17 cellular contexts compared by ENCODE assay signal in the genomic region with DNA sequence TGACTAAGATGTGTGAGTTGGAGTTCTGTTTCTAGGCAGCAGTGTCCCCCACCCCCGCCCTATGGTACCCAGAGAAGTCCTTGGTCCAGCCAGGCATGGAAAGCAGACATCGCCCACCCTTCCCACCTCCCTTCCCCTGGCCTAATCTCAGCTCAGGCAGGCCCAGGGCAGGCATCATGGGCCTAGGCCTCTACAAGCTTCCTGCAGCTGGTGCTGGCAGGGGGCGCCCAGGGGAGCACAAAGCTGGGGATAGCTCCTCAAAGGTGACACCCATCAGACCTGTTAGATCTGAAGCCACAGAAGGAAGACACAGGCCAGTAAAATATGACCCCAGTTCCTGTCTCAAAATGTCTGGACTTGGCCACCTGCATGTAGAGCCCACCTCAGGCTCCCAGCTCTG. TPM values are rescaled to one million over a fixed set of nuclear protein-coding genes. Genes with fewer than 3 reads are reported as not detected.
A peak's percentile ranks its signal among the peaks of the same experiment; 100 is the strongest.
DNase-seq lines count a peak whose midpoint lies in the region; ATAC-seq, FAIRE-seq and TF ChIP-seq lines count a peak whose summit lies in the region.
"Had no signal": no experiment of that assay in that cellular context is flagged by ENCODE, and none has a peak within 500 bp of the region (broad histone marks: within the 10 kb centered on the region; RNA-seq: fewer than 3 reads in every experiment).

No MANE protein-coding gene starts in this region.

- H3K9me2 ChIP-seq in GM23248 (ENCODE audit: insufficient read depth): no peaks in the 10 kb centered on the region

- H3K27me3 ChIP-seq in H1 (replicated peaks in 1 of 4; ENCODE audit: control insufficient read depth in 3 of 4, extremely low read depth in 1 of 4, insufficient read depth in 3 of 4, low read length in 3 of 4) (no peaks in the 10 kb centered on the region; a peak in 2 of 7 replicates), GM23248 (replicated peaks; ENCODE audit: insufficient read depth) (peaks cover 4% of the 10 kb centered on the region)
- H3K27me3 ChIP-seq: BLaER1 treated with 17β-estradiol and CSF1 and Interleukin-3, amounts not matched to agents 10 nM and 100 nM had no signal

- H2BK15ac ChIP-seq in H1 (ENCODE audit: low read length): peak overlapping the region; percentile 29; the same call in 1 of the 2 replicates

- in situ Hi-C loops in GM23248 (cut with MboI): no loop called here

- TF ChIP-seq CTCF in H1 (IDR thresholded peaks at IDR 0.05; ENCODE audit: control extremely low read depth in 1 of 3, insufficient read depth in 1 of 3, low read depth in 1 of 3, low read length in 3 of 3): no peak

- H3K4me1 ChIP-seq in H1 (replicated peaks in 1 of 4; ENCODE audit: control insufficient read depth in 3 of 4, insufficient read depth in 4 of 4, low read length in 3 of 4) (peaks cover 0 to 2% (median 0%) of the 10 kb centered on the region in 4 experiments; a peak in 3 of 7 replicates), GM23248 (ENCODE audit: insufficient read depth) (no peaks in the 10 kb centered on the region)

- H4K8ac ChIP-seq in H1 (ENCODE audit: extremely low read depth, insufficient read depth, low read length): no peak overlapping the region

- intact Hi-C loops in sciatic nerve (cut with DNase I): loop anchor here (10.0 kb wide), 1 partner anchor 269 kb away; no protein-coding TSS in a partner anchor

- no peak overlapping the region for H2AK5ac ChIP-seq in H1 (ENCODE audit: low read depth, low read length)

- no peak overlapping the region for H4K5ac ChIP-seq in H1 (ENCODE audit: insufficient read length, low read depth, low read length)

- TF ChIP-seq EP300 in H1 (IDR thresholded peaks at IDR 0.05; ENCODE audit: borderline replicate concordance in 1 of 2, low read depth in 2 of 2, low read length in 2 of 2): no peak

- no peak overlapping the region for H3K23ac ChIP-seq in H1 (ENCODE audit: insufficient read length)

- POLR2A ChIA-PET in H1 (lab: Charles Lee; ENCODE audit: partially characterized antibody): interaction anchor here (1.0 to 1.8 kb wide), 2 partner anchors 20 to 129 kb away, joined by 3 to 4 read pairs; no protein-coding TSS in a partner anchor

- no peak overlapping the region for H3K27ac ChIP-seq in H1 (ENCODE audit: low read depth, low read length)
- H3K27ac ChIP-seq in GM23248: no peak overlapping the region
- H3K27ac ChIP-seq: 22Rv1; BLaER1 treated with 17β-estradiol and CSF1 and Interleukin-3, amounts not matched to agents 10 nM and 100 nM had no signal

- H3K23me2 ChIP-seq in H1 (ENCODE audit: low read depth, low read length): no peaks in the 10 kb centered on the region

- H3K4me2 ChIP-seq in H1 (ENCODE audit: insufficient read depth in 1 of 2, low read depth in 2 of 2, low read length in 2 of 2) (no peak overlapping the region), GM23248 (ENCODE audit: unreplicated experiment) (no peak overlapping the region)
- H3K4me2 ChIP-seq: BLaER1 treated with 17β-estradiol and CSF1 and Interleukin-3, amounts not matched to agents 10 nM and 100 nM had no signal

- no peak for FAIRE-seq in H1 (lab: Jason Lieb, UNC)
- FAIRE-seq: GM19239 had no signal

- no peak overlapping the region for H4K91ac ChIP-seq in H1 (replicated peaks; ENCODE audit: insufficient read length, low read length)

- peak; percentile 33 for DNase-seq in NCI-H82 (lab: John Stamatoyannopoulos, UW)
- no peak for DNase-seq in NCI-H82 treated with DMSO at 0.1 percent for 48 hours (lab: John Stamatoyannopoulos, UW; ENCODE audit: unreplicated experiment)
- DNase-seq in Jurkat, Clone E6-1 (ENCODE audit: low read depth, low spot score): peak; percentile 27
- DNase-seq in H1 (ENCODE audit: low read depth in 1 of 2, low spot score in 2 of 2): no peak
- peak; percentile 34 for DNase-seq in sciatic nerve (ENCODE audit: low spot score)
- DNase-seq in erythroblast (lab: John Stamatoyannopoulos, UW): no peak
- no peak for DNase-seq in GM23248
- DNase-seq: AML-193; CD4-positive, CD25-positive, alpha-beta regulatory T cell; DMS53; GF-D8 had no signal

- no peak overlapping the region for H2BK120ac ChIP-seq in H1 (replicated peaks; ENCODE audit: low read depth, low read length)

- H3F3A ChIP-seq in GM23248 (ENCODE audit: insufficient read depth): no peaks in the 10 kb centered on the region

- no peak overlapping the region for H3K56ac ChIP-seq in H1 (replicated peaks; ENCODE audit: insufficient read length, low read depth, low read length)

- H3K9me3 ChIP-seq in H1 (ENCODE audit: insufficient read depth in 2 of 2, low read depth in 1 of 2, low read length in 1 of 2) (peaks cover 2 to 3% of the 10 kb centered on the region in 2 experiments; a peak in 2 of 4 replicates), GM23248 (ENCODE audit: low read depth) (no peaks in the 10 kb centered on the region)

- no peak overlapping the region for H2AFZ ChIP-seq in H1 (ENCODE audit: low read length)
- no peak overlapping the region for H2AFZ ChIP-seq in GM23248

- H3K18ac ChIP-seq in H1 (ENCODE audit: extremely low read depth, low read length): no peak overlapping the region

- TF ChIP-seq POLR2A in H1 (IDR thresholded peaks at IDR 0.05; ENCODE audit: control extremely low read depth in 1 of 2, low read depth in 2 of 2, low read length in 2 of 2) (no peak), erythroblast (IDR thresholded peaks at IDR 0.05; ENCODE audit: low read length) (no peak)

- H2BK5ac ChIP-seq in H1 (ENCODE audit: low read depth, low read length): no peak overlapping the region

- no peaks in the 10 kb centered on the region for H3K79me1 ChIP-seq in H1 (ENCODE audit: low read depth, low read length)

- peak overlapping the region; percentile 32 for H3K4ac ChIP-seq in H1 (replicated peaks; ENCODE audit: insufficient read length, low read depth, low read length)

- CTCF ChIA-PET in H1 (lab: Charles Lee; ENCODE audit: partially characterized antibody): interaction anchor here (0.5 to 1.6 kb wide), 4 partner anchors 30 to 296 kb away, joined by 3 to 4 read pairs (median 4); no protein-coding TSS in a partner anchor

- H2BK20ac ChIP-seq in H1 (ENCODE audit: low read length): no peak overlapping the region

- ATAC-seq in sciatic nerve: no peak
- ATAC-seq in HG03135 (IDR thresholded peaks at IDR 0.05; ENCODE audit: unreplicated experiment): no peak
- ATAC-seq: HCT116 had no signal

- H4K20me1 ChIP-seq in H1 (replicated peaks in 1 of 2; ENCODE audit: control insufficient read depth in 1 of 2, insufficient read depth in 2 of 2, low read length in 2 of 2) (no peaks in the 10 kb centered on the region), GM23248 (ENCODE audit: insufficient read depth) (no peaks in the 10 kb centered on the region)
- H4K20me1 ChIP-seq: BLaER1 treated with 17β-estradiol and CSF1 and Interleukin-3, amounts not matched to agents 10 nM and 100 nM had no signal

- no peak overlapping the region for H2BK12ac ChIP-seq in H1 (ENCODE audit: low read depth, low read length)

- no peak for TF ChIP-seq RAD21 in H1 (IDR thresholded peaks at IDR 0.05 in 1 of 2, conservative IDR thresholded peaks at IDR 0.05 in 1 of 2; ENCODE audit: low read depth in 2 of 2, low read length in 2 of 2)

- 68% methylated on average over 2 of the region's 3 CpGs; no CpG with 5 or more reads in 1 of the 2 experiments for WGBS in H1 (ENCODE audit: extremely low coverage in 1 of 2, insufficient coverage in 1 of 2, insufficient read length in 1 of 2, insufficient replicate concordance in 2 of 2, low coverage in 1 of 2, low lambda C conversion rate in 2 of 2, missing lambda C conversion rate in 1 of 2), 2 experiments
- 50 to 76% methylated on average over 2 to 3 of the region's 3 CpGs for WGBS in GM23248 (ENCODE audit: low coverage in 1 of 2, low lambda C conversion rate in 2 of 2, missing lambda C conversion rate in 2 of 2), 2 experiments

- no peak overlapping the region for H3K9ac ChIP-seq in H1 (replicated peaks in 1 of 4; ENCODE audit: extremely low read depth in 1 of 4, low read depth in 3 of 4, low read length in 3 of 4)
- H3K9ac ChIP-seq in GM23248: no peak overlapping the region
- H3K9ac ChIP-seq: BLaER1 treated with 17β-estradiol and CSF1 and Interleukin-3, amounts not matched to agents 10 nM and 100 nM had no signal

- H3K79me2 ChIP-seq in H1 (ENCODE audit: control insufficient read depth in 1 of 2, insufficient read depth in 2 of 2, low read length in 2 of 2) (no peaks in the 10 kb centered on the region), GM23248 (ENCODE audit: insufficient read depth) (no peaks in the 10 kb centered on the region)

- H3K36me3 ChIP-seq in H1 (ENCODE audit: control insufficient read depth in 2 of 4, insufficient read depth in 4 of 4, low read length in 3 of 4) (no peaks in the 10 kb centered on the region), GM23248 (ENCODE audit: low read depth) (no peaks in the 10 kb centered on the region; the same call in 1 of the 2 replicates)
- H3K36me3 ChIP-seq: BLaER1 treated with 17β-estradiol and CSF1 and Interleukin-3, amounts not matched to agents 10 nM and 100 nM had no signal

- H3K14ac ChIP-seq in H1 (ENCODE audit: insufficient read length): no peak overlapping the region

- no peak overlapping the region for H3K4me3 ChIP-seq in Jurkat, Clone E6-1 (ENCODE audit: low read length)
- H3K4me3 ChIP-seq in H1 (ENCODE audit: extremely low read depth in 1 of 4, insufficient read depth in 2 of 4, low read depth in 3 of 4, low read length in 4 of 4) (no peak overlapping the region), GM23248 (no peak overlapping the region)
- H3K4me3 ChIP-seq: BLaER1 treated with 17β-estradiol and CSF1 and Interleukin-3, amounts not matched to agents 10 nM and 100 nM had no signal

TF ChIP-seq in H1, 55 proteins besides CTCF, POLR2A, EP300 and RAD21:
- TF ChIP-seq SIRT6 (IDR thresholded peaks at IDR 0.05; ENCODE audit: low read length): no peak
- no peak for TF ChIP-seq CREB1 (IDR thresholded peaks at IDR 0.05)
- TF ChIP-seq BCL11A (IDR thresholded peaks at IDR 0.05; ENCODE audit: low read depth in 2 of 2, low read length in 2 of 2): no peak

RNA-seq across cellular contexts. Expression of a gene that starts 18.9 kb away (rescaled TPM):
- polyA plus RNA-seq in Jurkat, Clone E6-1 (2012; ENCODE audit: insufficient read depth, insufficient read length): 2.1 TPM
- 31.8 and 31.9 TPM in 2 replicates for total RNA-seq in H1 (2021; fragmentation: NEBNext Ultra II Directional; extraction: Animal tissue kit (Norgen Biotek cat#: 25700))
- polyA plus RNA-seq in H1 (2011; rRNA removed) (27.9 and 34.1 TPM in 2 replicates), GM23248 (2016; fragmentation: Nextera tagmentation; extraction: Ambion mirVana) (2.7 and 3.0 TPM in 2 replicates)
- polyA plus RNA-seq in H1 (2011; cell fraction: cytosol; rRNA removed): 22.8 TPM
- polyA plus RNA-seq in H1 (2011; cell fraction: nucleus; rRNA removed): 58.1 TPM
- polyA plus RNA-seq in H1 (2012, experiment 1 of 2): 22.2 to 30.2 TPM (median 28.1 TPM) in 4 replicates
- 28.3 TPM for polyA plus RNA-seq in H1 (2012, experiment 2 of 2)
- polyA plus RNA-seq in H1 (2013, experiment 1 of 2): 22.6 TPM
- polyA plus RNA-seq in H1 (2013, experiment 2 of 2): 24.0 TPM
- polyA minus RNA-seq in H1 (2011; rRNA and poly(A)+ RNA removed): 22.2 and 22.8 TPM in 2 replicates
- 16.0 TPM for polyA minus RNA-seq in H1 (2011; cell fraction: cytosol; rRNA and poly(A)+ RNA removed)
- 19.1 TPM for polyA minus RNA-seq in H1 (2011; cell fraction: nucleus; rRNA and poly(A)+ RNA removed)
- 4.1 TPM for total RNA-seq in sciatic nerve
- 6.4 and 6.5 TPM in 2 replicates for total RNA-seq in GM23248 (2014; rRNA removed; shearing (Covaris generic))
- polyA plus RNA-seq: CD4-positive, CD25-positive, alpha-beta regulatory T cell; IgD-negative memory B cell had no signal

Comparison
In these comparisons a context has a peak if more than half of its experiments do, and no peak if none do; other contexts are left out.
1. DNase-seq: peak in NCI-H82 (single experiment), Jurkat, Clone E6-1 (single experiment) and sciatic nerve (single experiment); none in NCI-H82 treated with DMSO at 0.1 percent for 48 hours (single experiment), H1 (0 of 2), erythroblast (0 of 2) and GM23248 (single experiment).